In genomic region chr3:72144773-72145505, GRCh38 we compare ENCODE assay signal across 11 cellular contexts.
DNase-seq lines count a peak whose midpoint lies in the region; ATAC-seq, FAIRE-seq and TF ChIP-seq lines count a peak whose summit lies in the region.
"Had no signal": no experiment of that assay in that cellular context is flagged by ENCODE, and none has a peak within 500 bp of the region (broad histone marks: within the 10 kb centered on the region; RNA-seq: fewer than 3 reads in every experiment).

No MANE protein-coding gene starts in this region.

- peak overlapping the region; percentile 51 for H3K9ac ChIP-seq in astrocyte (ENCODE audit: low read length)

- H3K4me3 Mint-ChIP-seq in activated CD4-positive, alpha-beta T cell treated with anti-CD3 and anti-CD28 coated beads for 36 hours: no peak overlapping the region
- H3K4me3 Mint-ChIP-seq in astrocyte (ENCODE audit: unreplicated experiment): no peak overlapping the region
- peak overlapping the region; percentile 14 to 59 for H3K4me3 Mint-ChIP-seq in stimulated activated naive B cell treated with anti-CD40 and anti-IgM and Interleukin-4, amounts not matched to agents 10 μg/mL and 1 μg/mL and 100 μg/mL, for 72 hours
- H3K4me3 Mint-ChIP-seq: stimulated activated effector memory CD8-positive, alpha-beta T cell treated with anti-CD3 and anti-CD28 coated beads, Interleukin-12 subunit alpha, Interleukin-12 subunit beta, amount 100 ng/mL, for 72 hours had no signal

- peak overlapping the region; percentile 16 for H3K4me2 ChIP-seq in astrocyte (ENCODE audit: low read length)

- TF ChIP-seq CTCF in astrocyte (IDR thresholded peaks at IDR 0.05; ENCODE audit: insufficient read depth, low read depth, low read length): no peak

- peaks cover 2% of the 10 kb centered on the region for H3K27me3 Mint-ChIP-seq in activated CD4-positive, alpha-beta T cell treated with anti-CD3 and anti-CD28 coated beads for 36 hours
- H3K27me3 Mint-ChIP-seq in astrocyte (ENCODE audit: low read depth, unreplicated experiment): peaks cover 5% of the 10 kb centered on the region
- peaks cover 15 to 33% of the 10 kb centered on the region in 2 donors for H3K27me3 Mint-ChIP-seq in stimulated activated naive B cell treated with anti-CD40 and anti-IgM and Interleukin-4, amounts not matched to agents 10 μg/mL and 1 μg/mL and 100 μg/mL, for 72 hours

- H3K27ac ChIP-seq in astrocyte (ENCODE audit: low read depth, low read length): no peak overlapping the region
- H3K27ac ChIP-seq: epithelial cell of prostate had no signal

- ATAC-seq in activated CD4-positive, alpha-beta T cell treated with anti-CD3 and anti-CD28 coated beads for 36 hours: peak; percentile 47
- ATAC-seq in HG03378 (IDR thresholded peaks at IDR 0.05; ENCODE audit: unreplicated experiment): peak; percentile 80
- peak; percentile 90 to 94 for ATAC-seq in stimulated activated naive B cell treated with anti-CD40 and anti-IgM and Interleukin-4, amounts not matched to agents 10 μg/mL and 1 μg/mL and 100 μg/mL, for 72 hours (replicated peaks)
- ATAC-seq: stimulated activated effector memory CD8-positive, alpha-beta T cell treated with anti-CD3 and anti-CD28 coated beads, Interleukin-12 subunit alpha, Interleukin-12 subunit beta, amount 100 ng/mL, for 72 hours had no signal

- no peaks in the 10 kb centered on the region for H3K36me3 ChIP-seq in astrocyte (ENCODE audit: insufficient read depth, low read length)

- peak; percentile 31 for DNase-seq in activated CD4-positive, alpha-beta T cell treated with anti-CD3 and anti-CD28 coated beads for 36 hours
- no peak for DNase-seq in activated CD4-positive, alpha-beta T cell treated with anti-CD3 and anti-CD28 coated beads for 1 hour
- DNase-seq in astrocyte (ENCODE audit: low read depth) (no peak), NCI-H2107 treated with DMSO at 0.1 percent for 48 hours (lab: John Stamatoyannopoulos, UW; ENCODE audit: unreplicated experiment) (no peak), D341Med (ENCODE audit: low spot score) (no peak), HEK293T (ENCODE audit: extremely low spot score) (no peak)
- DNase-seq in stimulated activated naive B cell treated with anti-CD40 and anti-IgM and Interleukin-4, amounts not matched to agents 10 μg/mL and 1 μg/mL and 100 μg/mL, for 72 hours: peak; percentile 36

- H2AFZ ChIP-seq in astrocyte (ENCODE audit: low read depth, low read length): no peak overlapping the region

- peaks cover 3% of the 10 kb centered on the region for H3K9me3 Mint-ChIP-seq in activated CD4-positive, alpha-beta T cell treated with anti-CD3 and anti-CD28 coated beads for 36 hours (ENCODE audit: low read depth)
- H3K9me3 Mint-ChIP-seq in astrocyte (ENCODE audit: unreplicated experiment): peaks cover 12% of the 10 kb centered on the region
- peaks cover 0 to 7% of the 10 kb centered on the region in 2 donors for H3K9me3 Mint-ChIP-seq in stimulated activated naive B cell treated with anti-CD40 and anti-IgM and Interleukin-4, amounts not matched to agents 10 μg/mL and 1 μg/mL and 100 μg/mL, for 72 hours

- H3K4me1 Mint-ChIP-seq in activated CD4-positive, alpha-beta T cell treated with anti-CD3 and anti-CD28 coated beads for 36 hours: peaks cover 12% of the 10 kb centered on the region
- H3K4me1 Mint-ChIP-seq in astrocyte (ENCODE audit: low read depth, unreplicated experiment): peaks cover 16% of the 10 kb centered on the region
- H3K4me1 Mint-ChIP-seq in stimulated activated naive B cell treated with anti-CD40 and anti-IgM and Interleukin-4, amounts not matched to agents 10 μg/mL and 1 μg/mL and 100 μg/mL, for 72 hours: peaks cover 42 to 68% of the 10 kb centered on the region in 2 donors

- H3K36me3 Mint-ChIP-seq in activated CD4-positive, alpha-beta T cell treated with anti-CD3 and anti-CD28 coated beads for 36 hours (ENCODE audit: low read depth): no peaks in the 10 kb centered on the region
- H3K36me3 Mint-ChIP-seq in astrocyte (ENCODE audit: low read depth, unreplicated experiment): peaks cover 4% of the 10 kb centered on the region
- H3K36me3 Mint-ChIP-seq in stimulated activated naive B cell treated with anti-CD40 and anti-IgM and Interleukin-4, amounts not matched to agents 10 μg/mL and 1 μg/mL and 100 μg/mL, for 72 hours: peaks cover 6 to 7% of the 10 kb centered on the region in 2 donors
- H3K36me3 Mint-ChIP-seq: stimulated activated effector memory CD8-positive, alpha-beta T cell treated with anti-CD3 and anti-CD28 coated beads, Interleukin-12 subunit alpha, Interleukin-12 subunit beta, amount 100 ng/mL, for 72 hours had no signal

- intact Hi-C loops in activated CD4-positive, alpha-beta T cell treated with anti-CD3 and anti-CD28 coated beads for 36 hours (cut with DNase I, micrococcal nuclease): no loop called here

- no peak for FAIRE-seq in astrocyte (lab: Jason Lieb, UNC)
- FAIRE-seq: A204.1 had no signal

- no peaks in the 10 kb centered on the region for H3K9me3 ChIP-seq in astrocyte (ENCODE audit: insufficient read depth, low read depth, low read length)

- H3K27me3 ChIP-seq in astrocyte (ENCODE audit: insufficient read depth, low read length): peaks cover 4% of the 10 kb centered on the region

- POLR2A ChIA-PET in activated CD4-positive, alpha-beta T cell treated with anti-CD3 and anti-CD28 coated beads for 36 hours (lab: Charles Lee): no interaction called here
- POLR2A ChIA-PET in HEK293T (lab: Yijun Ruan, JAX): no interaction called here

- H4K20me1 ChIP-seq in astrocyte (ENCODE audit: insufficient read depth, low read length): no peaks in the 10 kb centered on the region

- H3K79me2 ChIP-seq in astrocyte (ENCODE audit: insufficient read depth, low read length): no peaks in the 10 kb centered on the region

- no peak overlapping the region for H3K4me3 ChIP-seq in astrocyte (ENCODE audit: insufficient read depth, low read depth, low read length)

- CTCF ChIA-PET in activated CD4-positive, alpha-beta T cell treated with anti-CD3 and anti-CD28 coated beads for 36 hours (lab: Charles Lee): interaction anchor here (1.3 to 1.4 kb wide), 2 partner anchors 8 to 12 kb away, joined by 3 to 4 read pairs; no protein-coding TSS in a partner anchor
- CTCF ChIA-PET in HEK293T (lab: Yijun Ruan, JAX): no interaction called here

- H3K27ac Mint-ChIP-seq in activated CD4-positive, alpha-beta T cell treated with anti-CD3 and anti-CD28 coated beads for 36 hours: no peak overlapping the region
- peak overlapping the region; percentile 72 for H3K27ac Mint-ChIP-seq in astrocyte (ENCODE audit: unreplicated experiment)
- peak overlapping the region; percentile 70 for H3K27ac Mint-ChIP-seq in stimulated activated naive B cell treated with anti-CD40 and anti-IgM and Interleukin-4, amounts not matched to agents 10 μg/mL and 1 μg/mL and 100 μg/mL, for 72 hours
- H3K27ac Mint-ChIP-seq: stimulated activated effector memory CD8-positive, alpha-beta T cell treated with anti-CD3 and anti-CD28 coated beads, Interleukin-12 subunit alpha, Interleukin-12 subunit beta, amount 100 ng/mL, for 72 hours had no signal

- H3K4me1 ChIP-seq in astrocyte (ENCODE audit: insufficient read depth, low read length): peaks cover 15% of the 10 kb centered on the region

TF ChIP-seq in HEK293T, 16 proteins besides CTCF, POLR2A, EP300 and RAD21:
- TF ChIP-seq ZNF384 (IDR thresholded peaks at IDR 0.05): no peak
- no peak for TF ChIP-seq SP1 (IDR thresholded peaks at IDR 0.05)
- TF ChIP-seq LEF1 (IDR thresholded peaks at IDR 0.05; ENCODE audit: borderline replicate concordance): no peak
- no peak for TF ChIP-seq BHLHE40 (IDR thresholded peaks at IDR 0.05; ENCODE audit: borderline replicate concordance)
- TF ChIP-seq ARNT (IDR thresholded peaks at IDR 0.05): no peak
- no peak for TF ChIP-seq TARDBP (IDR thresholded peaks at IDR 0.05)
- no peak for TF ChIP-seq NFRKB (IDR thresholded peaks at IDR 0.05)
- no peak for TF ChIP-seq FOXK2 (IDR thresholded peaks at IDR 0.05)
- TF ChIP-seq L3MBTL2 (conservative IDR thresholded peaks at IDR 0.05): no peak
- TF ChIP-seq FOXA1 (IDR thresholded peaks at IDR 0.05): no peak
- TF ChIP-seq HDGF (IDR thresholded peaks at IDR 0.05; ENCODE audit: borderline replicate concordance): no peak

Comparison
In these comparisons a context has a peak if more than half of its experiments do, and no peak if none do; other contexts are left out.
1. DNase-seq: peak in activated CD4-positive, alpha-beta T cell treated with anti-CD3 and anti-CD28 coated beads for 36 hours (single experiment) and stimulated activated naive B cell treated with anti-CD40 and anti-IgM and Interleukin-4, amounts not matched to agents 10 μg/mL and 1 μg/mL and 100 μg/mL, for 72 hours (single experiment); none in activated CD4-positive, alpha-beta T cell treated with anti-CD3 and anti-CD28 coated beads for 1 hour (single experiment), astrocyte (single experiment), NCI-H2107 treated with DMSO at 0.1 percent for 48 hours (single experiment), D341Med (single experiment) and HEK293T (single experiment).
2. H3K4me3 Mint-ChIP-seq: peak in stimulated activated naive B cell treated with anti-CD40 and anti-IgM and Interleukin-4, amounts not matched to agents 10 μg/mL and 1 μg/mL and 100 μg/mL, for 72 hours (2 of 2); none in activated CD4-positive, alpha-beta T cell treated with anti-CD3 and anti-CD28 coated beads for 36 hours (single experiment) and astrocyte (single experiment).
3. Peak in every context shown above with its lines, with median percentiles within 50 percentile points of each other: ATAC-seq.